In genomic region chr17:80512233-80512632, GRCh38 we compare ENCODE assay signal across 16 cellular contexts. TPM values are rescaled to one million over a fixed set of nuclear protein-coding genes. Genes with fewer than 3 reads are reported as not detected.
DNase-seq lines count a peak whose midpoint lies in the region; ATAC-seq, FAIRE-seq and TF ChIP-seq lines count a peak whose summit lies in the region.
"Had no signal": no experiment of that assay in that cellular context is flagged by ENCODE, and none has a peak within 500 bp of the region (broad histone marks: within the 10 kb centered on the region; RNA-seq: fewer than 3 reads in every experiment).

No MANE protein-coding gene starts in this region.

- intact Hi-C loops in adrenal gland (cut with DNase I) (no loop called here), pancreas (cut with DNase I) (no loop called here)

- peaks cover 6% of the 10 kb centered on the region for H3K27me3 ChIP-seq in adrenal gland
- H3K27me3 ChIP-seq in pancreas = no peaks in the 10 kb centered on the region

- TF ChIP-seq POLR2A in adrenal gland (IDR thresholded peaks at IDR 0.05) = no peak

- H3K4me1 ChIP-seq in adrenal gland (replicated peaks in 1 of 2) (peaks cover 14 to 17% of the 10 kb centered on the region in 2 donors), pancreas (no peaks in the 10 kb centered on the region)

- no peaks in the 10 kb centered on the region for H3K36me3 ChIP-seq in adrenal gland (replicated peaks in 1 of 2)
- H3K36me3 ChIP-seq in pancreas = no peaks in the 10 kb centered on the region

- WGBS in adrenal gland, 4 donors = 66 to 82% (median 72%) methylated on average over 8 to 15 of the region's 15 CpGs
- WGBS in pancreas, 2 donors = 80 to 82% methylated on average over 14 to 15 of the region's 15 CpGs

- no peak for FAIRE-seq in pancreas (lab: Jason Lieb, UNC)
- FAIRE-seq: GM19239 had no signal

- TF ChIP-seq CTCF in adrenal gland (IDR thresholded peaks at IDR 0.05) (no peak), pancreas (IDR thresholded peaks at IDR 0.05) (no peak)

- peak overlapping the region in 3 of 5 donors; percentile 8 to 83 (median 67) for H3K27ac ChIP-seq in adrenal gland
- no peak overlapping the region for H3K27ac ChIP-seq in pancreas

- H3K4me3 ChIP-seq in adrenal gland (no peak overlapping the region), pancreas (no peak overlapping the region)
- H3K4me3 ChIP-seq: smooth muscle cell had no signal

- DNase-seq in AG08395 (ENCODE audit: low spot score) = peak; percentile 88
- peak; percentile 34 for DNase-seq in HK-2 (ENCODE audit: unreplicated experiment)
- DNase-seq in adrenal gland = peak in 6 of 7 donors; percentile 59 to 78 (median 73)
- DNase-seq in islet precursor cell = peak; percentile 74
- no peak for DNase-seq in NCI-H1930 (lab: John Stamatoyannopoulos, UW)
- DNase-seq in pancreas = no peak
- DNase-seq in DMS 273 (lab: John Stamatoyannopoulos, UW; ENCODE audit: unreplicated experiment) = no peak
- DNase-seq in effector CD4-positive, alpha-beta T cell = no peak
- DNase-seq: activated naive CD4-positive, alpha-beta T cell; NCI-H774; RPMI8226 had no signal

- ATAC-seq in pancreas = no peak
- ATAC-seq: activated CD4-positive, CD25-positive, alpha-beta regulatory T cell treated with anti-CD3 and anti-CD28 coated beads, Interleukin-2, amount 50 U/mL, for 24 hours; left lobe of liver; stimulated activated memory B cell treated with anti-CD40 and anti-IgM and Interleukin-4, amounts not matched to agents 10 μg/mL and 1 μg/mL and 100 μg/mL, for 72 hours had no signal

- H3K9me3 ChIP-seq in adrenal gland (replicated peaks in 1 of 3) = no peaks in the 10 kb centered on the region
- no peaks in the 10 kb centered on the region for H3K9me3 ChIP-seq in pancreas

RNA-seq across cellular contexts. Expression of gene RPTOR, which starts 32.4 kb away (rescaled TPM):
- total RNA-seq in adrenal gland = 10 to 100 TPM; 27.5 to 53.3 (median 34.3) TPM
- 10 to 100 TPM in 2 of 3 donors, 1 to 10 TPM in 1; 9.7 to 26.4 (median 24.6) TPM for polyA plus RNA-seq in adrenal gland
- 10 to 100 TPM; 10.1 to 18.9 (median 13.2) TPM for total RNA-seq in pancreas
- 10 to 100 TPM in 1 of 2 donors, 1 to 10 TPM in 1; 5.0 to 16.3 TPM for polyA plus RNA-seq in pancreas

RNA-seq across cellular contexts. Expression of gene NPTX1, which starts 35.8 kb away (rescaled TPM):
- total RNA-seq in adrenal gland (10 to 100 TPM in 1 of 8 donors, 1 to 10 TPM in 7; 1.1 to 20.6 (median 5.5) TPM), pancreas (1 to 10 TPM in 1 of 6 donors, under 1 TPM in 4, not detected in 1; 0.04 to 1.1 (median 0.23) TPM)
- polyA plus RNA-seq in adrenal gland (10 to 100 TPM in 1 of 3 donors, 1 to 10 TPM in 1, under 1 TPM in 1; 0.30 to 68.2 (median 1.0) TPM), pancreas (under 1 TPM; 0.05 to 0.19 TPM)

Comparison
In these comparisons a context has a peak if more than half of its experiments do, and no peak if none do; other contexts are left out.
1. DNase-seq: peak in AG08395 (single experiment), HK-2 (single experiment), adrenal gland (6 of 7) and islet precursor cell (single experiment); none in NCI-H1930 (0 of 2), pancreas (0 of 6), DMS 273 (single experiment) and effector CD4-positive, alpha-beta T cell (single experiment).
2. H3K27ac ChIP-seq: peak in adrenal gland (3 of 5); none in pancreas (0 of 4).